1 cellular context compared by ENCODE assay signal in the genomic region with DNA sequence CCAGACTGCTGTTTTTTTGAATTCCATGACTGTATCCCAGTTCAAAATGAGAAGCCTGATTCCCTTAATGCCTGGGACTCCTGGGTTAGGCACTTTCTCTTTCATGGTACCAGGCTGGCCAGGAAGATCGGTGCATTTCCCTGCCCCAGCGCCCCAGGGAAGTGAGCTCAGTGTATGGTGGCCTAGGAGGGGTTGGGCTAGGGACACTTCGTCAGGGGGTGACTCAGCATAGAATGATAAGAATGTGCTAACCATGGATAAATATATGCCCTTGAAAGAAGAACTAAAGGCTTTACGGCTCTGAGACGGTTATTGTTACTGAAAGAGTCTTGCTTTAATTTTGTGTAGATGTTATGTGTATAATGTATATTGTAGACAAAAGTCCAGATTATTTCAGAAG.
TF ChIP-seq lines count a peak whose summit lies in the region.

No MANE protein-coding gene starts in this region.

TF ChIP-seq in GM23338, 12 proteins besides CTCF, POLR2A, EP300 and RAD21:
- TF ChIP-seq ETS1 (IDR thresholded peaks at IDR 0.05) (no peak), ZNF331 (CRISPR knock-in tag; IDR thresholded peaks at IDR 0.05; ENCODE audit: low read depth) (no peak), EZH2phosphoT487 (IDR thresholded peaks at IDR 0.05; ENCODE audit: unreplicated experiment) (no peak), NANOG (IDR thresholded peaks at IDR 0.05; ENCODE audit: borderline replicate concordance) (no peak), ZNF462 (CRISPR knock-in tag; IDR thresholded peaks at IDR 0.05) (no peak), ZNF114 (CRISPR knock-in tag; IDR thresholded peaks at IDR 0.05) (no peak), EZH2 (IDR thresholded peaks at IDR 0.05; ENCODE audit: low read depth, unreplicated experiment) (no peak), STAT1 (IDR thresholded peaks at IDR 0.05; ENCODE audit: unreplicated experiment) (no peak), POLR2AphosphoS5 (IDR thresholded peaks at IDR 0.05; ENCODE audit: low read depth) (no peak), JUNB (IDR thresholded peaks at IDR 0.05; ENCODE audit: unreplicated experiment) (no peak), CREB1 (CRISPR knock-in tag; IDR thresholded peaks at IDR 0.05; ENCODE audit: low read depth) (no peak)
- TF ChIP-seq, protein P1, sequence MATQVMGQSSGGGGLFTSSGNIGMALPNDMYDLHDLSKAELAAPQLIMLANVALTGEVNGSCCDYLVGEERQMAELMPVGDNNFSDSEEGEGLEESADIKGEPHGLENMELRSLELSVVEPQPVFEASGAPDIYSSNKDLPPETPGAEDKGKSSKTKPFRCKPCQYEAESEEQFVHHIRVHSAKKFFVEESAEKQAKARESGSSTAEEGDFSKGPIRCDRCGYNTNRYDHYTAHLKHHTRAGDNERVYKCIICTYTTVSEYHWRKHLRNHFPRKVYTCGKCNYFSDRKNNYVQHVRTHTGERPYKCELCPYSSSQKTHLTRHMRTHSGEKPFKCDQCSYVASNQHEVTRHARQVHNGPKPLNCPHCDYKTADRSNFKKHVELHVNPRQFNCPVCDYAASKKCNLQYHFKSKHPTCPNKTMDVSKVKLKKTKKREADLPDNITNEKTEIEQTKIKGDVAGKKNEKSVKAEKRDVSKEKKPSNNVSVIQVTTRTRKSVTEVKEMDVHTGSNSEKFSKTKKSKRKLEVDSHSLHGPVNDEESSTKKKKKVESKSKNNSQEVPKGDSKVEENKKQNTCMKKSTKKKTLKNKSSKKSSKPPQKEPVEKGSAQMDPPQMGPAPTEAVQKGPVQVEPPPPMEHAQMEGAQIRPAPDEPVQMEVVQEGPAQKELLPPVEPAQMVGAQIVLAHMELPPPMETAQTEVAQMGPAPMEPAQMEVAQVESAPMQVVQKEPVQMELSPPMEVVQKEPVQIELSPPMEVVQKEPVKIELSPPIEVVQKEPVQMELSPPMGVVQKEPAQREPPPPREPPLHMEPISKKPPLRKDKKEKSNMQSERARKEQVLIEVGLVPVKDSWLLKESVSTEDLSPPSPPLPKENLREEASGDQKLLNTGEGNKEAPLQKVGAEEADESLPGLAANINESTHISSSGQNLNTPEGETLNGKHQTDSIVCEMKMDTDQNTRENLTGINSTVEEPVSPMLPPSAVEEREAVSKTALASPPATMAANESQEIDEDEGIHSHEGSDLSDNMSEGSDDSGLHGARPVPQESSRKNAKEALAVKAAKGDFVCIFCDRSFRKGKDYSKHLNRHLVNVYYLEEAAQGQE (IDR thresholded peaks at IDR 0.05; ENCODE audit: unreplicated experiment) = no peak
